ENCODE assay signal across 7 cellular contexts in genomic region chr17:36547776-36548175, GRCh38. TPM values are rescaled to one million over a fixed set of nuclear protein-coding genes. Genes with fewer than 3 reads are reported as not detected.
A peak's percentile ranks its signal among the peaks of the same experiment; 100 is the strongest.
DNase-seq lines count a peak whose midpoint lies in the region; ATAC-seq, FAIRE-seq and TF ChIP-seq lines count a peak whose summit lies in the region.
"Had no signal": no experiment of that assay in that cellular context is flagged by ENCODE, and none has a peak within 500 bp of the region (broad histone marks: within the 10 kb centered on the region; RNA-seq: fewer than 3 reads in every experiment).

No MANE protein-coding gene starts in this region.

- POLR2A ChIA-PET in A549 (lab: Yijun Ruan, JAX): interaction anchor here (0.6 kb wide), 1 partner anchor 342 kb away, joined by 3 read pairs; no protein-coding TSS in a partner anchor

- TF ChIP-seq RAD21 in A549 (conservative IDR thresholded peaks at IDR 0.05 in 1 of 2, IDR thresholded peaks at IDR 0.05 in 1 of 2): no peak

- H3K79me2 ChIP-seq in fibroblast of lung (ENCODE audit: control insufficient read depth, insufficient read depth, low read length): peaks cover 85% of the 10 kb centered on the region

- FAIRE-seq in A549 (lab: Jason Lieb, UNC): no peak
- FAIRE-seq: islet of Langerhans had no signal

- TF ChIP-seq CTCF in A549 (IDR thresholded peaks at IDR 0.05) (no peak), fibroblast of lung (conservative IDR thresholded peaks at IDR 0.05 in 1 of 2, IDR thresholded peaks at IDR 0.05 in 1 of 2; ENCODE audit: low read depth in 1 of 2, low read length in 2 of 2) (no peak)

- CTCF ChIA-PET in A549 (lab: Yijun Ruan, JAX): interaction anchor here (1.2 kb wide), 1 partner anchor 13 kb away, joined by 4 read pairs; the partner anchor contains the start of genes MYO19 and PIGW

- ATAC-seq in A549: no peak

- H3K4me1 ChIP-seq in A549: peaks cover 30% of the 10 kb centered on the region
- H3K4me1 ChIP-seq in fibroblast of lung (ENCODE audit: control insufficient read depth, extremely low read depth, insufficient read depth, low read length): no peaks in the 10 kb centered on the region

- H3K36me3 ChIP-seq in MG63: peaks cover 77% of the 10 kb centered on the region
- peaks cover 2% of the 10 kb centered on the region for H3K36me3 ChIP-seq in fibroblast of lung (ENCODE audit: control insufficient read depth, insufficient read depth, low read length)

- H3K9ac ChIP-seq in fibroblast of lung (ENCODE audit: insufficient read depth, low read length): no peak overlapping the region

- H3K4me2 ChIP-seq in A549: peak overlapping the region; percentile 92
- peak overlapping the region; percentile 98 for H3K4me2 ChIP-seq in fibroblast of lung (ENCODE audit: extremely low read depth, insufficient read depth, low read length)

- H3K27me3 ChIP-seq in MG63 (no peaks in the 10 kb centered on the region), fibroblast of lung (ENCODE audit: control insufficient read depth, insufficient read depth, low read length) (no peaks in the 10 kb centered on the region)

- peak overlapping the region; percentile 81 for H3K4me3 ChIP-seq in A549
- peak overlapping the region; percentile 98 for H3K4me3 ChIP-seq in MG63
- H3K4me3 ChIP-seq in fibroblast of lung (replicated peaks in 1 of 4; ENCODE audit: control extremely low read depth in 1 of 4, insufficient read depth in 1 of 4, low read depth in 3 of 4, low read length in 4 of 4): peak overlapping the region; percentile 69 to 100 (median 90)

- H4K20me1 ChIP-seq in fibroblast of lung (ENCODE audit: control insufficient read depth, extremely low read depth, insufficient read depth, low read length): peaks cover 2% of the 10 kb centered on the region

- H3K27ac ChIP-seq in A549 (peak overlapping the region; percentile 6 to 34; a peak in 1 of 6 replicates), fibroblast of lung (ENCODE audit: insufficient read depth, low read length) (no peak overlapping the region)

- no peak for TF ChIP-seq EP300 in A549 (IDR thresholded peaks at IDR 0.05)

- DNase-seq in A549 (ENCODE audit: low read depth in 1 of 2, low spot score in 1 of 2) (no peak), MG63 (no peak), fibroblast of lung (ENCODE audit: low read depth in 2 of 2) (no peak), NCI-H510A treated with DMSO at 0.1 percent for 48 hours (lab: John Stamatoyannopoulos, UW) (no peak), AG20443 (ENCODE audit: low spot score) (no peak)
- no peak for DNase-seq in activated effector memory CD4-positive, alpha-beta T cell treated with Interleukin-2 at 50 U/mL for 16 hours

- H3K9me3 ChIP-seq in A549 (no peaks in the 10 kb centered on the region), MG63 (no peaks in the 10 kb centered on the region), fibroblast of lung (ENCODE audit: control insufficient read depth, insufficient read depth, low read depth, low read length) (no peaks in the 10 kb centered on the region)

- H2AFZ ChIP-seq in fibroblast of lung (ENCODE audit: low read length): no peak overlapping the region

- no peak for TF ChIP-seq POLR2A in A549 (IDR thresholded peaks at IDR 0.05; ENCODE audit: low read length)

TF ChIP-seq in A549, 52 proteins besides CTCF, POLR2A, EP300 and RAD21 (continues in another document):
- TF ChIP-seq MAX (IDR thresholded peaks at IDR 0.05) (no peak), HMGXB4 (CRISPR knock-in tag; IDR thresholded peaks at IDR 0.05; ENCODE audit: borderline replicate concordance) (no peak), HEYL (CRISPR knock-in tag; IDR thresholded peaks at IDR 0.05) (no peak), EHF (CRISPR knock-in tag; IDR thresholded peaks at IDR 0.05) (no peak), JUN (IDR thresholded peaks at IDR 0.05) (no peak), RCOR1 (IDR thresholded peaks at IDR 0.05; ENCODE audit: low read depth, low read length) (no peak), ZFP36 (IDR thresholded peaks at IDR 0.05; ENCODE audit: borderline replicate concordance, partially characterized antibody) (no peak)

RNA-seq across cellular contexts. Expression of gene GGNBP2, which starts 3.1 kb away (rescaled TPM):
- polyA plus RNA-seq in A549 (2011; rRNA removed) (144 and 163 TPM in 2 replicates), A549 (2017; fragmentation: RNase III; extraction: RNeasy Plus Mini Kit Qiagen cat#74134 plus additional on column Dnase treatment) (79.9 to 91.9 TPM (median 83.7 TPM) in 3 replicates), fibroblast of lung (63.3 and 81.9 TPM in 2 replicates)
- 79.3 and 90.6 TPM in 2 replicates for polyA plus RNA-seq in A549 (2012; cell fraction: cytosol; rRNA removed)
- polyA plus RNA-seq in A549 (2012; cell fraction: nucleus; rRNA removed): 97.0 and 107 TPM in 2 replicates
- 116 and 122 TPM in 2 replicates for polyA minus RNA-seq in A549 (2011; rRNA and poly(A)+ RNA removed)
- 64.2 and 77.3 TPM in 2 replicates for total RNA-seq in MG63 (2014; rRNA removed; shearing (Covaris generic); ENCODE audit: low replicate concordance)
- total RNA-seq in fibroblast of lung: 63.2 and 77.0 TPM in 2 replicates
- 47.9 and 56.3 TPM in 2 replicates for polyA plus RNA-seq in fibroblast of lung (2012)
- 58.2 and 110 TPM in 2 replicates for polyA minus RNA-seq in fibroblast of lung (ENCODE audit: low replicate concordance)

RNA-seq across cellular contexts. Expression of gene PIGW, which starts 13.0 kb away (rescaled TPM):
- polyA plus RNA-seq in A549 (2011; rRNA removed) (26.1 and 30.0 TPM in 2 replicates), A549 (2017; fragmentation: RNase III; extraction: RNeasy Plus Mini Kit Qiagen cat#74134 plus additional on column Dnase treatment) (30.8 to 32.3 TPM (median 32.1 TPM) in 3 replicates), fibroblast of lung (10.1 and 10.2 TPM in 2 replicates)
- 14.1 and 18.5 TPM in 2 replicates for polyA plus RNA-seq in A549 (2012; cell fraction: cytosol; rRNA removed)
- 5.0 and 8.7 TPM in 2 replicates for polyA plus RNA-seq in A549 (2012; cell fraction: nucleus; rRNA removed)
- 6.1 and 6.8 TPM in 2 replicates for polyA minus RNA-seq in A549 (2011; rRNA and poly(A)+ RNA removed)
- total RNA-seq in MG63 (2014; rRNA removed; shearing (Covaris generic); ENCODE audit: low replicate concordance): 6.6 and 7.7 TPM in 2 replicates
- 2.6 and 2.8 TPM in 2 replicates for total RNA-seq in fibroblast of lung
- polyA plus RNA-seq in fibroblast of lung (2012): 9.2 TPM in 2 replicates
- polyA minus RNA-seq in fibroblast of lung (ENCODE audit: low replicate concordance): 1.8 and 3.7 TPM in 2 replicates

RNA-seq across cellular contexts. Expression of gene MYO19, which starts 13.1 kb away (rescaled TPM):
- polyA plus RNA-seq in A549 (2011; rRNA removed) (99.0 and 124 TPM in 2 replicates), A549 (2017; fragmentation: RNase III; extraction: RNeasy Plus Mini Kit Qiagen cat#74134 plus additional on column Dnase treatment) (91.7 to 103 TPM (median 94.4 TPM) in 3 replicates), fibroblast of lung (18.7 and 25.2 TPM in 2 replicates)
- 173 and 188 TPM in 2 replicates for polyA plus RNA-seq in A549 (2012; cell fraction: cytosol; rRNA removed)
- polyA plus RNA-seq in A549 (2012; cell fraction: nucleus; rRNA removed): 710 and 720 TPM in 2 replicates
- polyA minus RNA-seq in A549 (2011; rRNA and poly(A)+ RNA removed): 187 and 212 TPM in 2 replicates
- total RNA-seq in MG63 (2014; rRNA removed; shearing (Covaris generic); ENCODE audit: low replicate concordance): 73.9 and 76.5 TPM in 2 replicates
- total RNA-seq in fibroblast of lung: 26.2 and 31.5 TPM in 2 replicates
- polyA plus RNA-seq in fibroblast of lung (2012): 13.9 and 19.9 TPM in 2 replicates
- polyA minus RNA-seq in fibroblast of lung (ENCODE audit: low replicate concordance): 80.6 and 87.2 TPM in 2 replicates

RNA-seq across cellular contexts. Expression of gene DHRS11, which starts 43.9 kb away (rescaled TPM):
- polyA plus RNA-seq in A549 (2011; rRNA removed) (7.4 and 9.5 TPM in 2 replicates), A549 (2017; fragmentation: RNase III; extraction: RNeasy Plus Mini Kit Qiagen cat#74134 plus additional on column Dnase treatment) (9.6 to 11.2 TPM (median 11.1 TPM) in 3 replicates), fibroblast of lung (4.6 and 10.9 TPM in 2 replicates)
- polyA plus RNA-seq in A549 (2012; cell fraction: cytosol; rRNA removed): 23.7 and 26.1 TPM in 2 replicates
- polyA plus RNA-seq in A549 (2012; cell fraction: nucleus; rRNA removed): 29.0 and 32.4 TPM in 2 replicates
- 11.7 and 20.5 TPM in 2 replicates for polyA minus RNA-seq in A549 (2011; rRNA and poly(A)+ RNA removed)
- 17.4 and 18.0 TPM in 2 replicates for total RNA-seq in MG63 (2014; rRNA removed; shearing (Covaris generic); ENCODE audit: low replicate concordance)
- 3.6 and 5.9 TPM in 2 replicates for total RNA-seq in fibroblast of lung
- 3.4 and 8.7 TPM in 2 replicates for polyA plus RNA-seq in fibroblast of lung (2012)
- polyA minus RNA-seq in fibroblast of lung (ENCODE audit: low replicate concordance): 25.7 and 57.6 TPM in 2 replicates

RNA-seq across cellular contexts. Expression of gene MRM1, which starts 53.6 kb away (rescaled TPM):
- 11.1 and 12.7 TPM in 2 replicates for polyA plus RNA-seq in A549 (2011; rRNA removed)
- 22.5 and 27.6 TPM in 2 replicates for polyA plus RNA-seq in A549 (2012; cell fraction: cytosol; rRNA removed)
- 34.9 and 38.8 TPM in 2 replicates for polyA plus RNA-seq in A549 (2012; cell fraction: nucleus; rRNA removed)
- polyA plus RNA-seq in A549 (2017; fragmentation: RNase III; extraction: RNeasy Plus Mini Kit Qiagen cat#74134 plus additional on column Dnase treatment): 21.7 to 22.1 TPM (median 21.9 TPM) in 3 replicates
- polyA minus RNA-seq in A549 (2011; rRNA and poly(A)+ RNA removed): 4.3 and 6.7 TPM in 2 replicates
- 16.7 and 19.9 TPM in 2 replicates for total RNA-seq in MG63 (2014; rRNA removed; shearing (Covaris generic); ENCODE audit: low replicate concordance)
- total RNA-seq in fibroblast of lung: 6.9 TPM in 2 replicates
- polyA plus RNA-seq in fibroblast of lung: 2.5 and 4.4 TPM in 2 replicates
- polyA plus RNA-seq in fibroblast of lung (2012): 1.9 and 5.0 TPM in 2 replicates
- polyA minus RNA-seq in fibroblast of lung (ENCODE audit: low replicate concordance): 1.3 and 4.3 TPM in 2 replicates
